20 cellular contexts compared by ENCODE assay signal in genomic region chr5:104355350-104355749, GRCh38.
"Had no signal": no experiment of that assay in that cellular context is flagged by ENCODE, and none has a peak within 500 bp of the region (broad histone marks: within the 10 kb centered on the region; RNA-seq: fewer than 3 reads in every experiment).

No MANE protein-coding gene starts in this region.

- H3K27me3 Mint-ChIP-seq: activated naive CD4-positive, alpha-beta T cell treated with anti-CD3 and anti-CD28 coated beads, Interleukin-2, amount 50 U/mL, for 24 hours; naive thymus-derived CD8-positive, alpha-beta T cell; stimulated activated naive CD8-positive, alpha-beta T cell treated with anti-CD3 and anti-CD28 coated beads, Interleukin-15, Interleukin-2, amounts not matched to agents 100 ng/mL and 50 ng/mL, for 24 hours; T-helper 17 cell had no signal

- H3K4me1 ChIP-seq: breast epithelium, heart right ventricle, prostate gland, right atrium auricular region, transverse colon had no signal

- H3K4me1 Mint-ChIP-seq: activated naive CD4-positive, alpha-beta T cell treated with anti-CD3 and anti-CD28 coated beads, Interleukin-2, amount 50 U/mL, for 24 hours; naive thymus-derived CD8-positive, alpha-beta T cell; T-helper 17 cell had no signal

- H3K9me3 ChIP-seq: breast epithelium, prostate gland, right atrium auricular region, transverse colon had no signal

- H3K27ac Mint-ChIP-seq: activated naive CD4-positive, alpha-beta T cell treated with anti-CD3 and anti-CD28 coated beads, Interleukin-2, amount 50 U/mL, for 24 hours; activated T-cell treated with anti-CD3 and anti-CD28 coated beads, Interleukin-2, amount 50 U/mL, for 72 hours; naive thymus-derived CD8-positive, alpha-beta T cell; stimulated activated naive CD8-positive, alpha-beta T cell treated with anti-CD3 and anti-CD28 coated beads, Interleukin-15, Interleukin-2, amounts not matched to agents 100 ng/mL and 50 ng/mL, for 24 hours; T-helper 17 cell had no signal

- ATAC-seq: activated T-cell treated with anti-CD3 and anti-CD28 coated beads, Interleukin-2, amount 50 U/mL, for 72 hours; esophagus mucosa; heart right ventricle; left ventricle myocardium superior; naive thymus-derived CD8-positive, alpha-beta T cell; T-helper 17 cell had no signal

- H3K9me3 Mint-ChIP-seq: stimulated activated naive CD8-positive, alpha-beta T cell treated with anti-CD3 and anti-CD28 coated beads, Interleukin-15, Interleukin-2, amounts not matched to agents 100 ng/mL and 50 ng/mL, for 24 hours had no signal

- DNase-seq: activated CD4-positive, alpha-beta T cell treated with anti-CD3 and anti-CD28 coated beads for 1 hour; activated gamma-delta T cell; activated T-cell treated with anti-CD3 and anti-CD28 coated beads, Interleukin-2, amount 50 U/mL, for 72 hours; effector CD4-positive, alpha-beta T cell; heart right ventricle; kidney glomerular epithelial cell; left ventricle myocardium superior; mesenchymal stem cell; naive thymus-derived CD8-positive, alpha-beta T cell; T-helper 17 cell; transverse colon; WERI-Rb-1 had no signal

- H3K27me3 ChIP-seq: breast epithelium, heart right ventricle, right atrium auricular region, transverse colon had no signal

- H3K27ac ChIP-seq: breast epithelium, coronary artery, heart right ventricle, prostate gland, right atrium auricular region, transverse colon, WERI-Rb-1 had no signal

- H3K4me3 ChIP-seq: breast epithelium, coronary artery, heart right ventricle, prostate gland, right atrium auricular region, transverse colon had no signal

- H3K36me3 ChIP-seq: breast epithelium, heart right ventricle, prostate gland, right atrium auricular region, transverse colon, WERI-Rb-1 had no signal

- H3K36me3 Mint-ChIP-seq: activated naive CD4-positive, alpha-beta T cell treated with anti-CD3 and anti-CD28 coated beads, Interleukin-2, amount 50 U/mL, for 24 hours; naive thymus-derived CD8-positive, alpha-beta T cell had no signal

- H3K4me3 Mint-ChIP-seq: activated naive CD4-positive, alpha-beta T cell treated with anti-CD3 and anti-CD28 coated beads, Interleukin-2, amount 50 U/mL, for 24 hours; activated T-cell treated with anti-CD3 and anti-CD28 coated beads, Interleukin-2, amount 50 U/mL, for 72 hours; naive thymus-derived CD8-positive, alpha-beta T cell; stimulated activated naive CD8-positive, alpha-beta T cell treated with anti-CD3 and anti-CD28 coated beads, Interleukin-15, Interleukin-2, amounts not matched to agents 100 ng/mL and 50 ng/mL, for 24 hours; T-helper 17 cell had no signal

- FAIRE-seq: astrocyte had no signal
